In genomic region chr2:40138327-40138726, GRCh38 we compare ENCODE assay signal across 23 cellular contexts.
"Had no signal": no experiment of that assay in that cellular context is flagged by ENCODE, and none has a peak within 500 bp of the region (broad histone marks: within the 10 kb centered on the region; RNA-seq: fewer than 3 reads in every experiment).

No MANE protein-coding gene starts in this region.

- DNase-seq: Karpas-422, KG1, MG63, NCI-H1092, NCI-H1105 treated with DMSO at 0.1 percent for 48 hours, NCI-H1417 treated with DMSO at 0.1 percent for 48 hours, NCI-H146, NCI-H1694 treated with DMSO at 0.1 percent for 48 hours, NCI-H1930, NCI-H2081 treated with DMSO at 0.1 percent for 48 hours, NCI-H2171, NCI-H226, NCI-H446, NCI-H510A, NCI-H524 treated with DMSO at 0.1 percent for 48 hours, NCI-H69, NCI-H774, PC-3, SHP77, SK-N-SH, SW 1271 had no signal

- H3K27me3 ChIP-seq: MG63 had no signal

- H3K4me2 ChIP-seq: SK-N-SH had no signal

- H3K9ac ChIP-seq: SK-N-SH had no signal

- ATAC-seq: Panc1, PC-3 had no signal

- H3K27ac ChIP-seq: RWPE1 had no signal

- H3K4me3 ChIP-seq: MG63 had no signal

- H3K9me3 ChIP-seq: MG63, SK-N-SH had no signal

- H3K36me3 ChIP-seq: MG63 had no signal
